In genomic region chr1:41322101-41322661, GRCh38 we compare ENCODE assay signal across 14 cellular contexts. TPM values are rescaled to one million over a fixed set of nuclear protein-coding genes. Genes with fewer than 3 reads are reported as not detected.
"Had no signal": no experiment of that assay in that cellular context is flagged by ENCODE, and none has a peak within 500 bp of the region (broad histone marks: within the 10 kb centered on the region; RNA-seq: fewer than 3 reads in every experiment).

No MANE protein-coding gene starts in this region.

- H3K27ac ChIP-seq: brain microvascular endothelial cell, esophagus squamous epithelium, heart left ventricle, psoas muscle, transverse colon had no signal

- H3K27me3 Mint-ChIP-seq: activated naive CD8-positive, alpha-beta T cell treated with anti-CD3 and anti-CD28 coated beads for 36 hours; dendritic cell treated with granulocyte-macrophage colony-stimulating factor and Interleukin-4, amounts not matched to agents 40 ng/mL and 50 ng/mL, for 4 days had no signal

- H3K4me3 ChIP-seq: esophagus squamous epithelium, heart left ventricle, mucosa of descending colon, psoas muscle, transverse colon had no signal

- H3K9me3 ChIP-seq: esophagus squamous epithelium, heart left ventricle, mucosa of descending colon, psoas muscle, transverse colon had no signal

- H3K36me3 Mint-ChIP-seq: activated naive CD8-positive, alpha-beta T cell treated with anti-CD3 and anti-CD28 coated beads for 36 hours; natural killer cell treated with Interleukin-12 subunit alpha and Interleukin-12 subunit beta and Interleukin-15 and Interleukin-18, amount 100 ng/mL, for 72 hours; stimulated activated naive B cell treated with anti-CD40 and anti-IgM and Interleukin-4, amounts not matched to agents 10 μg/mL and 1 μg/mL and 100 μg/mL, for 72 hours had no signal

- ATAC-seq: sciatic nerve had no signal

- DNase-seq: brain microvascular endothelial cell; cerebellar nuclear complex; esophagus squamous epithelium; stimulated activated naive B cell treated with anti-CD40 and anti-IgM and Interleukin-4, amounts not matched to agents 10 μg/mL and 1 μg/mL and 100 μg/mL, for 72 hours had no signal

- H3K27ac Mint-ChIP-seq: activated naive CD8-positive, alpha-beta T cell treated with anti-CD3 and anti-CD28 coated beads for 36 hours; dendritic cell treated with granulocyte-macrophage colony-stimulating factor and Interleukin-4, amounts not matched to agents 40 ng/mL and 50 ng/mL, for 4 days; endodermal cell; natural killer cell treated with Interleukin-12 subunit alpha and Interleukin-12 subunit beta and Interleukin-15 and Interleukin-18, amount 100 ng/mL, for 72 hours; stimulated activated naive B cell treated with anti-CD40 and anti-IgM and Interleukin-4, amounts not matched to agents 10 μg/mL and 1 μg/mL and 100 μg/mL, for 72 hours had no signal

- H3K4me1 Mint-ChIP-seq: activated naive CD8-positive, alpha-beta T cell treated with anti-CD3 and anti-CD28 coated beads for 36 hours; stimulated activated naive B cell treated with anti-CD40 and anti-IgM and Interleukin-4, amounts not matched to agents 10 μg/mL and 1 μg/mL and 100 μg/mL, for 72 hours had no signal

- H3K36me3 ChIP-seq: brain microvascular endothelial cell, esophagus squamous epithelium, heart left ventricle, transverse colon had no signal

- H3K4me3 Mint-ChIP-seq: activated naive CD8-positive, alpha-beta T cell treated with anti-CD3 and anti-CD28 coated beads for 36 hours; dendritic cell treated with granulocyte-macrophage colony-stimulating factor and Interleukin-4, amounts not matched to agents 40 ng/mL and 50 ng/mL, for 4 days; endodermal cell; natural killer cell treated with Interleukin-12 subunit alpha and Interleukin-12 subunit beta and Interleukin-15 and Interleukin-18, amount 100 ng/mL, for 72 hours; stimulated activated naive B cell treated with anti-CD40 and anti-IgM and Interleukin-4, amounts not matched to agents 10 μg/mL and 1 μg/mL and 100 μg/mL, for 72 hours had no signal

- H3K9me3 Mint-ChIP-seq: activated naive CD8-positive, alpha-beta T cell treated with anti-CD3 and anti-CD28 coated beads for 36 hours; dendritic cell treated with granulocyte-macrophage colony-stimulating factor and Interleukin-4, amounts not matched to agents 40 ng/mL and 50 ng/mL, for 4 days; endodermal cell; natural killer cell treated with Interleukin-12 subunit alpha and Interleukin-12 subunit beta and Interleukin-15 and Interleukin-18, amount 100 ng/mL, for 72 hours; stimulated activated naive B cell treated with anti-CD40 and anti-IgM and Interleukin-4, amounts not matched to agents 10 μg/mL and 1 μg/mL and 100 μg/mL, for 72 hours had no signal

- H3K27me3 ChIP-seq: esophagus squamous epithelium, heart left ventricle, transverse colon had no signal

RNA-seq across cellular contexts. Expression of gene FOXO6, which starts 39.1 kb away (rescaled TPM):
- total RNA-seq: natural killer cell treated with Interleukin-12 subunit alpha and Interleukin-12 subunit beta and Interleukin-15 and Interleukin-18, amount 100 ng/mL, for 72 hours had no signal
- polyA plus RNA-seq: mammary epithelial cell had no signal
